In genomic region chr22:23157560-23158515, GRCh38 we compare ENCODE assay signal across 16 cellular contexts. TPM values are rescaled to one million over a fixed set of nuclear protein-coding genes. Genes with fewer than 3 reads are reported as not detected.
"Had no signal": no experiment of that assay in that cellular context is flagged by ENCODE, and none has a peak within 500 bp of the region (broad histone marks: within the 10 kb centered on the region; RNA-seq: fewer than 3 reads in every experiment).

No MANE protein-coding gene starts in this region.

- H3K9me3 ChIP-seq: ascending aorta, prostate gland had no signal

- H3K27ac ChIP-seq: ascending aorta, cardiac muscle cell, foreskin keratinocyte, prostate gland, VCaP had no signal

- DNase-seq: activated CD4-positive, alpha-beta memory T cell treated with anti-CD3 and anti-CD28 coated beads, Interleukin-2, amount 10 ng/mL, durations not matched to agents 7 days and 5 days; activated CD4-positive, alpha-beta T cell treated with anti-CD3 and anti-CD28 coated beads for 36 hours; activated CD8-positive, alpha-beta memory T cell treated with anti-CD3 and anti-CD28 coated beads, Interleukin-2, amount 50 U/mL, for 4 hours; foreskin keratinocyte; left cardiac atrium; natural killer cell; occipital lobe; stimulated activated CD4-positive, alpha-beta T cell treated with anti-CD3 and anti-CD28 coated beads, Interleukin-2, amount 100 ng/mL, for 24 hours; stimulated activated naive CD4-positive, alpha-beta T cell; substantia nigra had no signal

- H3K36me3 ChIP-seq: cardiac muscle cell, prostate gland had no signal

- H3K4me1 ChIP-seq: ascending aorta, foreskin keratinocyte, prostate gland had no signal

- H3K27me3 ChIP-seq: ascending aorta, cardiac muscle cell, foreskin keratinocyte had no signal

- ATAC-seq: activated CD4-positive, alpha-beta T cell treated with anti-CD3 and anti-CD28 coated beads for 36 hours; foreskin keratinocyte; natural killer cell; sciatic nerve had no signal

- H3K4me3 ChIP-seq: ascending aorta, cardiac muscle cell, prostate gland had no signal

RNA-seq across cellular contexts. Expression of gene RSPH14, which starts 16.0 kb away (rescaled TPM):
- total RNA-seq: activated CD4-positive, alpha-beta memory T cell treated with anti-CD3 and anti-CD28 coated beads, Interleukin-2, amount 10 ng/mL, durations not matched to agents 7 days and 5 days; ascending aorta; endothelial cell of umbilical vein; foreskin keratinocyte; left cardiac atrium had no signal
- polyA plus RNA-seq: endothelial cell of umbilical vein had no signal
